ENCODE assay signal across 5 cellular contexts in genomic region chr16:12263181-12263568, GRCh38.
DNase-seq lines count a peak whose midpoint lies in the region; ATAC-seq, FAIRE-seq and TF ChIP-seq lines count a peak whose summit lies in the region.
"Not testable (repeated sequence)": the region's sequence is repeated elsewhere in the genome, so short reads cannot be mapped to it uniquely, and the experiment has no call there.

No MANE protein-coding gene starts in this region.

- H3K9me3 ChIP-seq in A549; OCI-LY1 (ENCODE audit: low read length); esophagus (ENCODE audit: control insufficient read depth in 2 of 2, insufficient read depth in 1 of 2, low read depth in 1 of 2, low read length in 1 of 2); right lobe of liver: not testable (repeated sequence)

- H3K4me2 ChIP-seq in A549 = peak overlapping the region; percentile 30; the same call in 2 of the 3 replicates
- not testable (repeated sequence) for H3K4me2 ChIP-seq in OCI-LY1 (ENCODE audit: low read length)

- not testable (repeated sequence) for H3K4me3 ChIP-seq in A549; OCI-LY1 (ENCODE audit: low read depth, low read length, poor library complexity, severe bottlenecking); esophagus (ENCODE audit: low read depth in 1 of 2, low read length in 2 of 2); right lobe of liver

- not testable (repeated sequence) for H2AFZ ChIP-seq in OCI-LY1 (ENCODE audit: low read length)

- TF ChIP-seq RAD21 in A549 (conservative IDR thresholded peaks at IDR 0.05 in 1 of 2, IDR thresholded peaks at IDR 0.05 in 1 of 2) = not testable (repeated sequence)

- DNase-seq in A549 (ENCODE audit: low read depth in 1 of 2, low spot score in 1 of 2); right lobe of liver: not testable (repeated sequence)

- not testable (repeated sequence) for H3K27ac ChIP-seq in A549
- H3K27ac ChIP-seq in OCI-LY1 (ENCODE audit: low read depth, low read length, poor library complexity, severe bottlenecking) (peak overlapping the region; percentile 94), VCaP (peak overlapping the region; percentile 76), esophagus (ENCODE audit: low read depth in 2 of 2, low read length in 1 of 2) (peak overlapping the region; percentile 41 to 56), right lobe of liver (peak overlapping the region in 2 of 3 donors; percentile 17 to 39)

- ATAC-seq in A549, right lobe of liver: not testable (repeated sequence)

- H3K27me3 ChIP-seq in OCI-LY1 (ENCODE audit: insufficient read depth, low read length); esophagus (ENCODE audit: control insufficient read depth in 1 of 2, insufficient read depth in 2 of 2, low read length in 2 of 2); right lobe of liver: not testable (repeated sequence)

- intact Hi-C loops in right lobe of liver (cut with DNase I) = not testable (repeated sequence)

- FAIRE-seq in A549 (lab: Jason Lieb, UNC) = not testable (repeated sequence)

- TF ChIP-seq CTCF in A549 (IDR thresholded peaks at IDR 0.05); OCI-LY1 (IDR thresholded peaks at IDR 0.05; ENCODE audit: low read length); VCaP (conservative IDR thresholded peaks at IDR 0.05); right lobe of liver (IDR thresholded peaks at IDR 0.05): not testable (repeated sequence)

- TF ChIP-seq POLR2A in A549 (IDR thresholded peaks at IDR 0.05; ENCODE audit: low read length); right lobe of liver (IDR thresholded peaks at IDR 0.05): not testable (repeated sequence)

- H4K20me1 ChIP-seq in OCI-LY1 (ENCODE audit: insufficient read depth, low read length) = not testable (repeated sequence)

- not testable (repeated sequence) for H3K9me2 ChIP-seq in OCI-LY1 (ENCODE audit: low read depth, low read length)

- POLR2A ChIA-PET in A549 (lab: Yijun Ruan, JAX) = not testable (repeated sequence)

- not testable (repeated sequence) for H3F3A ChIP-seq in OCI-LY1 (ENCODE audit: insufficient read depth, low read length)

- not testable (repeated sequence) for H3K79me2 ChIP-seq in OCI-LY1 (ENCODE audit: insufficient read depth, low read length)

- H3K36me3 ChIP-seq in OCI-LY1 (ENCODE audit: insufficient read depth, low read length) = peaks cover 25% of the 10 kb centered on the region
- H3K36me3 ChIP-seq in esophagus (ENCODE audit: control insufficient read depth in 2 of 2, insufficient read depth in 2 of 2, low read length in 1 of 2); right lobe of liver: not testable (repeated sequence)

- H3K4me1 ChIP-seq in A549 (peaks cover 15% of the 10 kb centered on the region), OCI-LY1 (ENCODE audit: insufficient read depth, low read length, severe bottlenecking) (peaks cover 84% of the 10 kb centered on the region), right lobe of liver (peaks cover 0 to 15% (median 5%) of the 10 kb centered on the region in 4 donors)
- H3K4me1 ChIP-seq in esophagus (ENCODE audit: control insufficient read depth in 2 of 2, insufficient read depth in 2 of 2, low read length in 1 of 2) = not testable (repeated sequence)

- WGBS in A549 (ENCODE audit: missing lambda C conversion rate) = 74% methylated on average over 6 of the region's 6 CpGs
- 70 to 80% methylated on average over 6 of the region's 6 CpGs for WGBS in esophagus, 2 donors
- 55% methylated on average over 2 of the region's 6 CpGs for WGBS in right lobe of liver (ENCODE audit: insufficient coverage, low coverage, low lambda C conversion rate, missing lambda C conversion rate)

- TF ChIP-seq EP300 in A549 (IDR thresholded peaks at IDR 0.05) = not testable (repeated sequence)

- CTCF ChIA-PET in A549 (lab: Yijun Ruan, JAX) = not testable (repeated sequence)

- peak overlapping the region; percentile 57; the same call in 1 of the 2 replicates for H3K9ac ChIP-seq in OCI-LY1 (ENCODE audit: low read length)
